Comparison of ENCODE assay signal across 11 cellular contexts in genomic region chr6:8180327-8181161, GRCh38.
DNase-seq lines count a peak whose midpoint lies in the region; FAIRE-seq and TF ChIP-seq lines count a peak whose summit lies in the region.
"Had no signal": no experiment of that assay in that cellular context is flagged by ENCODE, and none has a peak within 500 bp of the region (broad histone marks: within the 10 kb centered on the region; RNA-seq: fewer than 3 reads in every experiment).

No MANE protein-coding gene starts in this region.

- H3K27me3 ChIP-seq in HUES48 (ENCODE audit: control insufficient read depth, insufficient read depth, low read length), result no peaks in the 10 kb centered on the region

- DNase-seq in AG08395 (ENCODE audit: low spot score) (peak; percentile 90), left kidney (ENCODE audit: low read depth, low spot score) (peak; percentile 77), NCI-H146 (lab: John Stamatoyannopoulos, UW) (no peak), AML-193 (lab: John Stamatoyannopoulos, UW) (no peak), SIG-M5 (lab: John Stamatoyannopoulos, UW) (no peak), GM19239 (ENCODE audit: insufficient read length, low spot score) (no peak)
- DNase-seq: activated CD8-positive, alpha-beta T cell treated with anti-CD3 and anti-CD28 coated beads for 36 hours; effector CD8-positive, alpha-beta T cell; NCI-H2171 treated with DMSO at 0.1 percent for 48 hours had no signal

- FAIRE-seq in GM19239 (lab: Jason Lieb, UNC), result no peak

- H3K4me1 ChIP-seq in HUES48 (ENCODE audit: control insufficient read depth, insufficient read depth, low read length), result peaks cover 31% of the 10 kb centered on the region

- H3K36me3 Mint-ChIP-seq in brain, result no peaks in the 10 kb centered on the region

- peaks cover 26% of the 10 kb centered on the region for H3K4me1 Mint-ChIP-seq in brain

- peak overlapping the region in 1 of 5 experiments; percentile 14 for H3K4me3 Mint-ChIP-seq in brain
- H3K4me3 Mint-ChIP-seq: activated CD8-positive, alpha-beta T cell treated with anti-CD3 and anti-CD28 coated beads for 36 hours had no signal

- TF ChIP-seq CTCF in brain (conservative IDR thresholded peaks at IDR 0.05), result no peak

- no peaks in the 10 kb centered on the region for H3K9me3 ChIP-seq in HUES48 (ENCODE audit: control insufficient read depth, insufficient read depth, low read length)

- peaks cover 0 to 3% (median 0%) of the 10 kb centered on the region in 5 experiments for H3K9me3 Mint-ChIP-seq in brain
- H3K9me3 Mint-ChIP-seq: activated CD8-positive, alpha-beta T cell treated with anti-CD3 and anti-CD28 coated beads for 36 hours had no signal

- peak overlapping the region; percentile 39 for H3K4me3 ChIP-seq in HUES48 (ENCODE audit: low read depth, low read length)

- no peak overlapping the region for H3K9ac ChIP-seq in HUES48 (ENCODE audit: low read depth, low read length)

- peaks cover 8% of the 10 kb centered on the region for H3K27me3 Mint-ChIP-seq in brain

- peak overlapping the region in 3 of 5 experiments; percentile 29 to 63 (median 63) for H3K27ac Mint-ChIP-seq in brain
- H3K27ac Mint-ChIP-seq: activated CD8-positive, alpha-beta T cell treated with anti-CD3 and anti-CD28 coated beads for 36 hours had no signal

- peak overlapping the region; percentile 85 for H3K27ac ChIP-seq in HUES48 (ENCODE audit: low read depth, low read length)

- no peaks in the 10 kb centered on the region for H3K36me3 ChIP-seq in HUES48 (ENCODE audit: control insufficient read depth, insufficient read depth, low read length)

Comparison
In these comparisons a context has a peak if more than half of its experiments do, and no peak if none do; other contexts are left out.
1. DNase-seq: peak in AG08395 (single experiment) and left kidney (single experiment); none in NCI-H146 (single experiment), AML-193 (0 of 2), SIG-M5 (single experiment) and GM19239 (single experiment).